ENCODE assay signal across 15 cellular contexts in the genomic region with DNA sequence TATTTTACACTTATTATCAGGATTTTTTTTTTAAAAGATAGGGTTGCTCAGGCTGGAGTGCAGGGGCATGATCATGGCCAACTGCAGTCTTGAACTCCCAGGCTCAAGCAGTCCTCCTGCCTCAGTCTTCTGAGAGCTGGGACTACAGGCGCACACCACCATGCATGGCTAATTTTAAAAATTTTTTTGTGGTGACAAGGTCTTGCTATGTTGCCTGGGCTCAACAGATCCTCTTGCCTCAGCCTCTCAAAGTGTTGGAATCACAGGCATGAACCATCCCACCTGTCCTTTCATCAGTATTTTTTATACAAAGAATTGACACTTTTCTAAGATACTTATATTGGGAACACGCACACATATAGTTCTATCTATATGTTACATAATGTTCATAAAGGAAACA.
DNase-seq lines count a peak whose midpoint lies in the region; ATAC-seq, FAIRE-seq and TF ChIP-seq lines count a peak whose summit lies in the region.
"Had no signal": no experiment of that assay in that cellular context is flagged by ENCODE, and none has a peak within 500 bp of the region (broad histone marks: within the 10 kb centered on the region; RNA-seq: fewer than 3 reads in every experiment).

No MANE protein-coding gene starts in this region.

- H3K79me2 ChIP-seq in H1 (ENCODE audit: control insufficient read depth in 1 of 2, insufficient read depth in 2 of 2, low read length in 2 of 2), result peaks cover 0 to 80% of the 10 kb centered on the region in 2 experiments; a peak in 3 of 4 replicates

- no peak overlapping the region for H2BK12ac ChIP-seq in H1 (ENCODE audit: low read depth, low read length)

- no peak overlapping the region for H4K91ac ChIP-seq in H1 (replicated peaks; ENCODE audit: insufficient read length, low read length)

- no peaks in the 10 kb centered on the region for H3K23me2 ChIP-seq in H1 (ENCODE audit: low read depth, low read length)

- no TSS peak for BruUV-seq in MCF 10A (replicated peaks; lab: Mats Ljungman, UMichigan)

- H3K9me3 ChIP-seq in breast epithelium (no peaks in the 10 kb centered on the region), T-helper 17 cell (ENCODE audit: control insufficient read depth, low read length, poor library complexity, severe bottlenecking) (no peaks in the 10 kb centered on the region), H1 (ENCODE audit: insufficient read depth in 2 of 2, low read depth in 1 of 2, low read length in 1 of 2) (no peaks in the 10 kb centered on the region)

- no peak overlapping the region for H2AK5ac ChIP-seq in H1 (ENCODE audit: low read depth, low read length)

- H2AFZ ChIP-seq in H1 (ENCODE audit: low read length), result no peak overlapping the region

- peaks cover 0 to 5% of the 10 kb centered on the region in 2 experiments for H4K20me1 ChIP-seq in H1 (replicated peaks in 1 of 2; ENCODE audit: control insufficient read depth in 1 of 2, insufficient read depth in 2 of 2, low read length in 2 of 2)

- H4K5ac ChIP-seq in H1 (ENCODE audit: insufficient read length, low read depth, low read length), result no peak overlapping the region

- H3K27me3 ChIP-seq in breast epithelium (no peaks in the 10 kb centered on the region), H1 (replicated peaks in 1 of 4; ENCODE audit: control insufficient read depth in 3 of 4, extremely low read depth in 1 of 4, insufficient read depth in 3 of 4, low read length in 3 of 4) (no peaks in the 10 kb centered on the region)

- H3K23ac ChIP-seq in H1 (ENCODE audit: insufficient read length), result no peak overlapping the region

- no peak overlapping the region for H4K8ac ChIP-seq in H1 (ENCODE audit: extremely low read depth, insufficient read depth, low read length)

- H3K4me1 Mint-ChIP-seq in MCF 10A (ENCODE audit: insufficient read depth, unreplicated experiment), result peaks cover 31% of the 10 kb centered on the region
- peaks cover 68% of the 10 kb centered on the region for H3K4me1 Mint-ChIP-seq in T-helper 17 cell

- H3K56ac ChIP-seq in H1 (replicated peaks; ENCODE audit: insufficient read length, low read depth, low read length), result no peak overlapping the region

- no peak for TF ChIP-seq RAD21 in H1 (IDR thresholded peaks at IDR 0.05 in 1 of 2, conservative IDR thresholded peaks at IDR 0.05 in 1 of 2; ENCODE audit: low read depth in 2 of 2, low read length in 2 of 2)

- H3K4me2 ChIP-seq in H1 (ENCODE audit: insufficient read depth in 1 of 2, low read depth in 2 of 2, low read length in 2 of 2), result no peak overlapping the region

- H3K4ac ChIP-seq in H1 (replicated peaks; ENCODE audit: insufficient read length, low read depth, low read length), result no peak overlapping the region

- H3K14ac ChIP-seq in H1 (ENCODE audit: insufficient read length), result no peak overlapping the region

- peaks cover 3% of the 10 kb centered on the region; the same call in 1 of the 2 replicates for H3K79me1 ChIP-seq in H1 (ENCODE audit: low read depth, low read length)

- POLR2A ChIA-PET in MCF 10A (lab: Yijun Ruan, JAX) (interaction anchor here (1.8 kb wide), 1 partner anchor 10 kb away, joined by 13 read pairs; no protein-coding TSS in a partner anchor), H1 (lab: Charles Lee; ENCODE audit: partially characterized antibody) (interaction anchor here (0.7 kb wide), 1 partner anchor 1029 kb away, joined by 4 read pairs; no protein-coding TSS in a partner anchor)

- H2BK120ac ChIP-seq in H1 (replicated peaks; ENCODE audit: low read depth, low read length), result no peak overlapping the region

- H3K27ac ChIP-seq in breast epithelium (no peak overlapping the region), H1 (ENCODE audit: low read depth, low read length) (no peak overlapping the region), temporal lobe (ENCODE audit: low read depth, low read length) (peak overlapping the region; percentile 95)

- H3K36me3 Mint-ChIP-seq in MCF 10A (ENCODE audit: insufficient read depth, unreplicated experiment), result no peaks in the 10 kb centered on the region
- H3K36me3 Mint-ChIP-seq in T-helper 17 cell (ENCODE audit: low read depth), result peaks cover 16% of the 10 kb centered on the region

- H3K4me1 ChIP-seq in breast epithelium (peaks cover 0 to 4% of the 10 kb centered on the region in 2 donors), H1 (replicated peaks in 1 of 4; ENCODE audit: control insufficient read depth in 3 of 4, insufficient read depth in 4 of 4, low read length in 3 of 4) (peaks cover 4 to 22% (median 19%) of the 10 kb centered on the region in 4 experiments)

- H3K9ac ChIP-seq in H1 (replicated peaks in 1 of 4; ENCODE audit: extremely low read depth in 1 of 4, low read depth in 3 of 4, low read length in 3 of 4), result no peak overlapping the region

- H3K18ac ChIP-seq in H1 (ENCODE audit: extremely low read depth, low read length), result no peak overlapping the region

- no peak overlapping the region for H2BK20ac ChIP-seq in H1 (ENCODE audit: low read length)

- no peaks in the 10 kb centered on the region for H3K36me3 ChIP-seq in breast epithelium
- H3K36me3 ChIP-seq in H1 (ENCODE audit: control insufficient read depth in 2 of 4, insufficient read depth in 4 of 4, low read length in 3 of 4), result no peaks in the 10 kb centered on the region

- 0 out of 2 replicates have a peak overlapping the region, but pooled peaks have one; percentile 22 for H2BK5ac ChIP-seq in H1 (ENCODE audit: low read depth, low read length)

- H3K27me3 Mint-ChIP-seq in MCF 10A (ENCODE audit: insufficient read depth, unreplicated experiment) (no peaks in the 10 kb centered on the region), T-helper 17 cell (no peaks in the 10 kb centered on the region)
- H3K27me3 Mint-ChIP-seq: type B pancreatic cell had no signal

- WGBS in H1 (ENCODE audit: extremely low coverage in 1 of 2, insufficient coverage in 1 of 2, insufficient read length in 1 of 2, insufficient replicate concordance in 2 of 2, low coverage in 1 of 2, low lambda C conversion rate in 2 of 2, missing lambda C conversion rate in 1 of 2), 2 experiments, result 84% methylated on average over 2 of the region's 2 CpGs; no CpG with 5 or more reads in 1 of the 2 experiments

- ATAC-seq in T-helper 17 cell, result no peak

- H3K9me3 Mint-ChIP-seq in MCF 10A (ENCODE audit: unreplicated experiment), result no peaks in the 10 kb centered on the region

- no peak for TF ChIP-seq EP300 in H1 (IDR thresholded peaks at IDR 0.05; ENCODE audit: borderline replicate concordance in 1 of 2, low read depth in 2 of 2, low read length in 2 of 2)

- no peak overlapping the region for H2BK15ac ChIP-seq in H1 (ENCODE audit: low read length)

- intact Hi-C loops in MCF 10A (cut with micrococcal nuclease) (no loop called here), breast epithelium (cut with DNase I; ENCODE audit: low total_unique reads) (no loop called here)

- CTCF ChIA-PET in MCF 10A (lab: Yijun Ruan, JAX), result interaction anchor here (1.0 kb wide), 1 partner anchor 375 kb away, joined by 3 read pairs; no protein-coding TSS in a partner anchor
- CTCF ChIA-PET in H1 (lab: Charles Lee; ENCODE audit: partially characterized antibody), result interaction anchor here (0.7 to 1.6 kb wide), 5 partner anchors 8 to 242 kb away, joined by 3 read pairs; no protein-coding TSS in a partner anchor

- H3K4me3 Mint-ChIP-seq in MCF 10A (ENCODE audit: unreplicated experiment) (peak overlapping the region; percentile 79), T-helper 17 cell (peak overlapping the region; percentile 82)
- H3K4me3 Mint-ChIP-seq: nephron progenitor cell had no signal

- H3K4me3 ChIP-seq in breast epithelium (no peak overlapping the region), H1 (ENCODE audit: extremely low read depth in 1 of 4, insufficient read depth in 2 of 4, low read depth in 3 of 4, low read length in 4 of 4) (no peak overlapping the region; a peak in 1 of 8 replicates)

- H3K27ac Mint-ChIP-seq in MCF 10A (ENCODE audit: low read depth, unreplicated experiment) (peak overlapping the region; percentile 88), T-helper 17 cell (peak overlapping the region; percentile 100)
- H3K27ac Mint-ChIP-seq: nephron progenitor cell had no signal

- TF ChIP-seq CTCF in MCF 10A (IDR thresholded peaks at IDR 0.05; ENCODE audit: unreplicated experiment), result no peak
- TF ChIP-seq CTCF in breast epithelium (IDR thresholded peaks at IDR 0.05), result no peak
- TF ChIP-seq CTCF in H1 (IDR thresholded peaks at IDR 0.05; ENCODE audit: control extremely low read depth in 1 of 3, insufficient read depth in 1 of 3, low read depth in 1 of 3, low read length in 3 of 3), result no peak

- DNase-seq in MCF 10A (ENCODE audit: unreplicated experiment) (no peak), breast epithelium (ENCODE audit: low spot score in 2 of 2) (no peak), T-helper 17 cell (no peak), H1 (ENCODE audit: low read depth in 1 of 2, low spot score in 2 of 2) (no peak), T1000 (lab: John Stamatoyannopoulos, UW) (no peak), NCI-H146 treated with DMSO at 0.1 percent for 48 hours (lab: John Stamatoyannopoulos, UW; ENCODE audit: unreplicated experiment) (no peak), AG08396 (ENCODE audit: low spot score) (no peak)
- DNase-seq: activated naive CD4-positive, alpha-beta T cell treated with Interleukin-2 at 50 U/mL for 16 hours; foreskin fibroblast; nephron progenitor cell; SHP77 treated with DMSO at 0.1 percent for 48 hours had no signal

- FAIRE-seq in H1 (lab: Jason Lieb, UNC), result no peak
- FAIRE-seq: D721Med, endometrium had no signal

- TF ChIP-seq POLR2A in breast epithelium (IDR thresholded peaks at IDR 0.05) (no peak), H1 (IDR thresholded peaks at IDR 0.05; ENCODE audit: control extremely low read depth in 1 of 2, low read depth in 2 of 2, low read length in 2 of 2) (no peak)

TF ChIP-seq in H1, 55 proteins besides CTCF, POLR2A, EP300 and RAD21:
- no peak for TF ChIP-seq CHD2 (IDR thresholded peaks at IDR 0.05; ENCODE audit: low read length)
- no peak for TF ChIP-seq TEAD4 (IDR thresholded peaks at IDR 0.05; ENCODE audit: low read depth, low read length)
- no peak for TF ChIP-seq CREB1 (IDR thresholded peaks at IDR 0.05)
- no peak for TF ChIP-seq MAFK (IDR thresholded peaks at IDR 0.05; ENCODE audit: low read depth, low read length)
- no peak for TF ChIP-seq KDM4A (IDR thresholded peaks at IDR 0.05; ENCODE audit: low read depth, low read length, severe bottlenecking)
- TF ChIP-seq SIX5 (IDR thresholded peaks at IDR 0.05; ENCODE audit: low read depth, low read length), result no peak
- TF ChIP-seq SUZ12 (IDR thresholded peaks at IDR 0.05; ENCODE audit: low read length), result no peak
- TF ChIP-seq POU5F1 (IDR thresholded peaks at IDR 0.05; ENCODE audit: low read depth, low read length), result no peak
- no peak for TF ChIP-seq PHF8 (conservative IDR thresholded peaks at IDR 0.05; ENCODE audit: low read depth, low read length)
- no peak for TF ChIP-seq NRF1 (IDR thresholded peaks at IDR 0.05; ENCODE audit: low read depth, low read length)
- TF ChIP-seq ATF3 (IDR thresholded peaks at IDR 0.05; ENCODE audit: insufficient read depth, low read depth, low read length), result no peak
